10 cellular contexts compared by ENCODE assay signal in genomic region chr22:23565288-23565941, GRCh38. TPM values are rescaled to one million over a fixed set of nuclear protein-coding genes. Genes with fewer than 3 reads are reported as not detected.
DNase-seq lines count a peak whose midpoint lies in the region; ATAC-seq and TF ChIP-seq lines count a peak whose summit lies in the region.
"Had no signal": no experiment of that assay in that cellular context is flagged by ENCODE, and none has a peak within 500 bp of the region (broad histone marks: within the 10 kb centered on the region; RNA-seq: fewer than 3 reads in every experiment).

No MANE protein-coding gene starts in this region.

- POLR2A ChIA-PET in CD4-positive, alpha-beta memory T cell (lab: Charles Lee; ENCODE audit: partially characterized antibody): no interaction called here
- POLR2A ChIA-PET in RWPE1 (lab: Yijun Ruan, JAX; ENCODE audit: low non-redundant PET): no interaction called here

- H3K9me3 ChIP-seq in CD4-positive, alpha-beta memory T cell (ENCODE audit: control insufficient read depth in 1 of 2, low read length in 2 of 2): no peaks in the 10 kb centered on the region
- no peaks in the 10 kb centered on the region for H3K9me3 ChIP-seq in left lung

- no peak for TF ChIP-seq CTCF in left lung (IDR thresholded peaks at IDR 0.05)
- TF ChIP-seq CTCF in type B pancreatic cell (conservative IDR thresholded peaks at IDR 0.05): peak; percentile 27
- no peak for TF ChIP-seq CTCF in RWPE1 (conservative IDR thresholded peaks at IDR 0.05; ENCODE audit: low read depth)

- H3K4me3 Mint-ChIP-seq in CD4-positive, alpha-beta memory T cell: peak overlapping the region; percentile 82 to 92 (median 86)
- H3K4me3 Mint-ChIP-seq in activated naive CD8-positive, alpha-beta T cell treated with anti-CD3 and anti-CD28 coated beads, Interleukin-2, amount 50 U/mL, for 24 hours: peak overlapping the region; percentile 72
- peak overlapping the region; percentile 87 for H3K4me3 Mint-ChIP-seq in type B pancreatic cell

- H3K27ac Mint-ChIP-seq in CD4-positive, alpha-beta memory T cell: peak overlapping the region in 1 of 7 donors; percentile 79
- no peak overlapping the region for H3K27ac Mint-ChIP-seq in activated naive CD8-positive, alpha-beta T cell treated with anti-CD3 and anti-CD28 coated beads, Interleukin-2, amount 50 U/mL, for 24 hours
- peak overlapping the region; percentile 15 for H3K27ac Mint-ChIP-seq in type B pancreatic cell

- no peaks in the 10 kb centered on the region for H3K9me3 Mint-ChIP-seq in CD4-positive, alpha-beta memory T cell
- H3K9me3 Mint-ChIP-seq in activated naive CD8-positive, alpha-beta T cell treated with anti-CD3 and anti-CD28 coated beads, Interleukin-2, amount 50 U/mL, for 24 hours: no peaks in the 10 kb centered on the region
- no peaks in the 10 kb centered on the region for H3K9me3 Mint-ChIP-seq in type B pancreatic cell

- intact Hi-C loops in CD4-positive, alpha-beta memory T cell (cut with micrococcal nuclease): no loop called here
- intact Hi-C loops in left lung (cut with DNase I): no loop called here

- CTCF ChIA-PET in CD4-positive, alpha-beta memory T cell (lab: Charles Lee; ENCODE audit: partially characterized antibody): no interaction called here
- CTCF ChIA-PET in RWPE1 (lab: Yijun Ruan, JAX): no interaction called here

- no peaks in the 10 kb centered on the region for H3K36me3 Mint-ChIP-seq in CD4-positive, alpha-beta memory T cell
- H3K36me3 Mint-ChIP-seq in activated naive CD8-positive, alpha-beta T cell treated with anti-CD3 and anti-CD28 coated beads, Interleukin-2, amount 50 U/mL, for 24 hours (ENCODE audit: low read depth): no peaks in the 10 kb centered on the region
- H3K36me3 Mint-ChIP-seq in type B pancreatic cell: no peaks in the 10 kb centered on the region

- peaks cover 8% of the 10 kb centered on the region for H3K27me3 ChIP-seq in CD4-positive, alpha-beta memory T cell (ENCODE audit: insufficient read depth, low read length)
- peaks cover 17 to 65% of the 10 kb centered on the region in 2 donors for H3K27me3 ChIP-seq in left lung

- H3K4me3 ChIP-seq in CD4-positive, alpha-beta memory T cell (ENCODE audit: low read length in 2 of 2): peak overlapping the region in 1 of 2 donors; percentile 11
- H3K4me3 ChIP-seq in left lung: peak overlapping the region in 1 of 2 donors; percentile 26

- no peak overlapping the region for H3K27ac ChIP-seq in CD4-positive, alpha-beta memory T cell (ENCODE audit: low read depth, low read length)
- no peak overlapping the region for H3K27ac ChIP-seq in left lung
- H3K27ac ChIP-seq in RWPE1: no peak overlapping the region

- no peaks in the 10 kb centered on the region for H3K36me3 ChIP-seq in CD4-positive, alpha-beta memory T cell (ENCODE audit: insufficient read depth, low read length)
- H3K36me3 ChIP-seq in left lung: no peaks in the 10 kb centered on the region

- peaks cover 5 to 8% (median 6%) of the 10 kb centered on the region in 4 donors for H3K4me1 Mint-ChIP-seq in CD4-positive, alpha-beta memory T cell
- peaks cover 6% of the 10 kb centered on the region for H3K4me1 Mint-ChIP-seq in activated naive CD8-positive, alpha-beta T cell treated with anti-CD3 and anti-CD28 coated beads, Interleukin-2, amount 50 U/mL, for 24 hours
- peaks cover 19% of the 10 kb centered on the region for H3K4me1 Mint-ChIP-seq in type B pancreatic cell (ENCODE audit: unreplicated experiment)

- no peak for DNase-seq in CD4-positive, alpha-beta memory T cell
- DNase-seq in HuH-7 (ENCODE audit: low spot score) (peak; percentile 68), left lung (no peak), type B pancreatic cell (ENCODE audit: extremely low spot score, unreplicated experiment) (no peak), RWPE1 (ENCODE audit: low spot score) (no peak)
- DNase-seq in activated naive CD8-positive, alpha-beta T cell treated with anti-CD3 and anti-CD28 coated beads, Interleukin-2, amount 50 U/mL, for 24 hours: peak; percentile 20

- H3K4me1 ChIP-seq in CD4-positive, alpha-beta memory T cell (ENCODE audit: insufficient read depth, low read length): peaks cover 7% of the 10 kb centered on the region
- H3K4me1 ChIP-seq in left lung: peaks cover 10 to 13% of the 10 kb centered on the region in 2 donors

- ATAC-seq in activated naive CD8-positive, alpha-beta T cell treated with anti-CD3 and anti-CD28 coated beads, Interleukin-2, amount 50 U/mL, for 24 hours: peak; percentile 50
- ATAC-seq in left lung: peak; percentile 68
- no peak for ATAC-seq in HG03342 (IDR thresholded peaks at IDR 0.05; ENCODE audit: unreplicated experiment)
- no peak for ATAC-seq in HG03460 (IDR thresholded peaks at IDR 0.05; ENCODE audit: unreplicated experiment)

- H3K27me3 Mint-ChIP-seq in CD4-positive, alpha-beta memory T cell: peaks cover 19 to 24% of the 10 kb centered on the region in 2 donors
- peaks cover 18% of the 10 kb centered on the region for H3K27me3 Mint-ChIP-seq in activated naive CD8-positive, alpha-beta T cell treated with anti-CD3 and anti-CD28 coated beads, Interleukin-2, amount 50 U/mL, for 24 hours
- H3K27me3 Mint-ChIP-seq in type B pancreatic cell: peaks cover 11% of the 10 kb centered on the region

RNA-seq across cellular contexts. Expression of gene IGLL1, which starts 14.7 kb away (rescaled TPM):
- total RNA-seq in CD4-positive, alpha-beta memory T cell: not detected
- polyA plus RNA-seq in CD4-positive, alpha-beta memory T cell: not detected
- total RNA-seq in left lung (not detected), type B pancreatic cell (ENCODE audit: low replicate concordance) (not detected in 2 replicates)
- total RNA-seq: subcutaneous adipose tissue had no signal
- polyA plus RNA-seq: esophagus had no signal

Comparison
In these comparisons a context has a peak if more than half of its experiments do, and no peak if none do; other contexts are left out.
1. DNase-seq: peak in HuH-7 (single experiment) and activated naive CD8-positive, alpha-beta T cell treated with anti-CD3 and anti-CD28 coated beads, Interleukin-2, amount 50 U/mL, for 24 hours (single experiment); none in CD4-positive, alpha-beta memory T cell (0 of 5), left lung (0 of 2), type B pancreatic cell (single experiment) and RWPE1 (single experiment).
2. ATAC-seq: peak in activated naive CD8-positive, alpha-beta T cell treated with anti-CD3 and anti-CD28 coated beads, Interleukin-2, amount 50 U/mL, for 24 hours (single experiment) and left lung (single experiment); none in HG03342 (single experiment) and HG03460 (single experiment).
3. Peak in every context shown above with its lines, with median percentiles within 50 percentile points of each other: H3K4me3 Mint-ChIP-seq.